8 cellular contexts compared by ENCODE assay signal in genomic region chr6:149451361-149452061, GRCh38. TPM values are rescaled to one million over a fixed set of nuclear protein-coding genes. Genes with fewer than 3 reads are reported as not detected.
DNase-seq lines count a peak whose midpoint lies in the region; ATAC-seq and TF ChIP-seq lines count a peak whose summit lies in the region.

No MANE protein-coding gene starts in this region.

- H3K4me3 Mint-ChIP-seq in activated T-cell treated with anti-CD3 and anti-CD28 coated beads, Interleukin-2, amount 50 U/mL, for 24 hours: no peak overlapping the region

- peak; percentile 65 for ATAC-seq in mucosa of descending colon
- ATAC-seq in GM21723 (IDR thresholded peaks at IDR 0.05; ENCODE audit: unreplicated experiment): no peak
- ATAC-seq in HG02973 (IDR thresholded peaks at IDR 0.05; ENCODE audit: unreplicated experiment): no peak

- no peaks in the 10 kb centered on the region for H3K9me3 ChIP-seq in mucosa of descending colon
- no peaks in the 10 kb centered on the region for H3K9me3 ChIP-seq in transverse colon

- 57% methylated on average over 35 of the region's 50 CpGs; no CpG with 5 or more reads in 1 of the 2 donors for WGBS in transverse colon (ENCODE audit: low coverage in 1 of 2), 2 donors

- no peak overlapping the region for H3K27ac Mint-ChIP-seq in activated T-cell treated with anti-CD3 and anti-CD28 coated beads, Interleukin-2, amount 50 U/mL, for 24 hours

- H3K4me1 ChIP-seq in mucosa of descending colon (ENCODE audit: low read depth): peaks cover 32% of the 10 kb centered on the region
- peaks cover 23 to 55% (median 41%) of the 10 kb centered on the region in 4 donors for H3K4me1 ChIP-seq in transverse colon

- H3K9me3 Mint-ChIP-seq in activated T-cell treated with anti-CD3 and anti-CD28 coated beads, Interleukin-2, amount 50 U/mL, for 24 hours: no peaks in the 10 kb centered on the region

- H3K27me3 ChIP-seq in transverse colon: no peaks in the 10 kb centered on the region

- peaks cover 68% of the 10 kb centered on the region for H3K36me3 Mint-ChIP-seq in activated T-cell treated with anti-CD3 and anti-CD28 coated beads, Interleukin-2, amount 50 U/mL, for 24 hours (ENCODE audit: low read depth)

- TF ChIP-seq CTCF in epithelial cell of esophagus (IDR thresholded peaks at IDR 0.05; ENCODE audit: insufficient read depth, low read depth, low read length, missing control alignments) (no peak), mucosa of descending colon (IDR thresholded peaks at IDR 0.05) (no peak), transverse colon (IDR thresholded peaks at IDR 0.05) (no peak)

- intact Hi-C loops in mucosa of descending colon (cut with DNase I, micrococcal nuclease) (no loop called here), transverse colon (cut with DNase I; ENCODE audit: low total_unique reads) (no loop called here)

- no peaks in the 10 kb centered on the region for H3K27me3 Mint-ChIP-seq in activated T-cell treated with anti-CD3 and anti-CD28 coated beads, Interleukin-2, amount 50 U/mL, for 24 hours

- DNase-seq in activated T-cell treated with anti-CD3 and anti-CD28 coated beads, Interleukin-2, amount 50 U/mL, for 24 hours: peak; percentile 48
- DNase-seq in activated T-cell treated with anti-CD3 and anti-CD28 coated beads, Interleukin-2, amount 50 U/mL, for 1 hour: no peak
- DNase-seq in epithelial cell of esophagus (ENCODE audit: low read depth): peak; percentile 32
- peak; percentile 75 to 91 (median 84) for DNase-seq in mucosa of descending colon
- DNase-seq in transverse colon: peak; percentile 82
- no peak for DNase-seq in foreskin melanocyte

- peak overlapping the region; percentile 47 to 79 (median 78) for H3K27ac ChIP-seq in transverse colon

- no peak for TF ChIP-seq EP300 in transverse colon (IDR thresholded peaks at IDR 0.05; ENCODE audit: low read depth)

- no peaks in the 10 kb centered on the region for H3K4me1 Mint-ChIP-seq in activated T-cell treated with anti-CD3 and anti-CD28 coated beads, Interleukin-2, amount 50 U/mL, for 24 hours (ENCODE audit: low read depth)

- H3K4me3 ChIP-seq in epithelial cell of esophagus (ENCODE audit: low read length): no peak overlapping the region
- H3K4me3 ChIP-seq in mucosa of descending colon: peak overlapping the region; percentile 17
- peak overlapping the region; percentile 24 to 64 (median 42) for H3K4me3 ChIP-seq in transverse colon

- H3K36me3 ChIP-seq in mucosa of descending colon (ENCODE audit: low read depth) (no peaks in the 10 kb centered on the region), transverse colon (no peaks in the 10 kb centered on the region)

- in situ Hi-C loops in transverse colon (cut with MboI; ENCODE audit: low pct_ligation_motif_present in 1 of 4, low pct_unique_long_range_greater_than_20kb in 1 of 4, low sequenced_read_pairs in 3 of 4): no loop called here

- TF ChIP-seq POLR2A in transverse colon (IDR thresholded peaks at IDR 0.05): peak; percentile 64

RNA-seq across cellular contexts. Expression of gene ZC3H12D, which starts 33.3 kb away (rescaled TPM):
- total RNA-seq in mucosa of descending colon (1 to 10 TPM; 5.2 to 9.1 (median 8.9) TPM), transverse colon (10 to 100 TPM in 3 of 4 donors, 1 to 10 TPM in 1; 1.8 to 24.3 (median 12.1) TPM)

RNA-seq across cellular contexts. Expression of gene SUMO4, which starts 51.4 kb away (rescaled TPM):
- total RNA-seq in mucosa of descending colon (1 to 10 TPM; 1.7 to 3.6 (median 2.7) TPM), transverse colon (10 to 100 TPM in 2 of 4 donors, 1 to 10 TPM in 2; 1.5 to 28.1 (median 8.1) TPM)

Comparison
In these comparisons a context has a peak if more than half of its experiments do, and no peak if none do; other contexts are left out.
1. DNase-seq: peak in activated T-cell treated with anti-CD3 and anti-CD28 coated beads, Interleukin-2, amount 50 U/mL, for 24 hours (single experiment), epithelial cell of esophagus (single experiment), mucosa of descending colon (3 of 3) and transverse colon (single experiment); none in activated T-cell treated with anti-CD3 and anti-CD28 coated beads, Interleukin-2, amount 50 U/mL, for 1 hour (single experiment) and foreskin melanocyte (single experiment).